Comparison of ENCODE assay signal across 1 cellular context in the genomic region with DNA sequence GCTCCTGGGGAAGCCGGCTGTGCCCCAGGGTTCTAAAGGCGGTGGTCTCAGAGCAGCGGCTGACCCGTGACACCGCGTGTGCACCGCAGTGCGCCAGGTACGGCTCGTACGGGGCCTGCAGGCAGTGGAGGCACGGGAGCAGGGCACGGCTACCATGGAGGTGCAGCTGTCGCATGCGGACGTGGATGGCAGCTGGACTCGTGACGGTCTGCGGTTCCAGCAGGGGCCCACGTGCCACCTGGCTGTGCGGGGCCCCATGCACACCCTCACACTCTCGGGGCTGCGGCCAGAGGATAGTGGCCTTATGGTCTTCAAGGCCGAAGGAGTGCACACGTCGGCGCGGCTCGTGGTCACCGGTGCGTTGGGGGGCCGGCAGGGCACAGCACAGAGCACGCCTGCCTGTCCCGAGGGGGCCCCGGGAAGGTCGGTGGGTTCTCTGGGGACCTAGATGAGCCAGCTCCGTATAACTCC.
A peak's percentile ranks its signal among the peaks of the same experiment; 100 is the strongest.
TF ChIP-seq lines count a peak whose summit lies in the region.

No MANE protein-coding gene starts in this region.

TF ChIP-seq in K562, 482 proteins besides CTCF, POLR2A, EP300 and RAD21 (continued from another document):
- TF ChIP-seq, protein P1, sequence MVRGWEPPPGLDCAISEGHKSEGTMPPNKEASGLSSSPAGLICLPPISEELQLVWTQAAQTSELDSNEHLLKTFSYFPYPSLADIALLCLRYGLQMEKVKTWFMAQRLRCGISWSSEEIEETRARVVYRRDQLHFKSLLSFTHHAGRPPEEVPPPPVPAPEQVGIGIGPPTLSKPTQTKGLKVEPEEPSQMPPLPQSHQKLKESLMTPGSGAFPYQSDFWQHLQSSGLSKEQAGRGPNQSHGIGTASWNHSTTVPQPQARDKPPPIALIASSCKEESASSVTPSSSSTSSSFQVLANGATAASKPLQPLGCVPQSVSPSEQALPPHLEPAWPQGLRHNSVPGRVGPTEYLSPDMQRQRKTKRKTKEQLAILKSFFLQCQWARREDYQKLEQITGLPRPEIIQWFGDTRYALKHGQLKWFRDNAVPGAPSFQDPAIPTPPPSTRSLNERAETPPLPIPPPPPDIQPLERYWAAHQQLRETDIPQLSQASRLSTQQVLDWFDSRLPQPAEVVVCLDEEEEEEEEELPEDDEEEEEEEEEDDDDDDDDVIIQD (CRISPR knock-in tag; IDR thresholded peaks at IDR 0.05): no peak
- TF ChIP-seq POLR2B (IDR thresholded peaks at IDR 0.05; ENCODE audit: low read depth, partially characterized antibody) (no peak), TAF1 (IDR thresholded peaks at IDR 0.05; ENCODE audit: control insufficient read depth, extremely low read depth, insufficient read depth, low read length, severe bottlenecking) (no peak), ZNF232 (CRISPR knock-in tag; IDR thresholded peaks at IDR 0.05) (peak; percentile 30; the same call in 1 of the 2 replicates), ZNF12 (CRISPR knock-in tag; IDR thresholded peaks at IDR 0.05) (no peak), BCL6 (CRISPR knock-in tag; IDR thresholded peaks at IDR 0.05) (no peak), BHLHE40 (IDR thresholded peaks at IDR 0.05; ENCODE audit: low read length) (peak; percentile 55; the same call in 1 of the 2 replicates), KDM2B (CRISPR knock-in tag; IDR thresholded peaks at IDR 0.05) (0 out of 2 replicates have a peak, but pooled peaks have one; percentile 39), SMAD2 (IDR thresholded peaks at IDR 0.05; ENCODE audit: low read depth, low read length) (no peak), CBX2 (IDR thresholded peaks at IDR 0.05; ENCODE audit: insufficient read depth, low read length, poor library complexity, severe bottlenecking) (no peak), GATAD2B (IDR thresholded peaks at IDR 0.05; ENCODE audit: borderline replicate concordance) (no peak), ZNF224 (CRISPR knock-in tag; IDR thresholded peaks at IDR 0.05) (no peak), DIDO1 (tag; IDR thresholded peaks at IDR 0.05; ENCODE audit: low read depth) (no peak), ZNF384 (IDR thresholded peaks at IDR 0.05; ENCODE audit: low read depth, low read length) (no peak), ZC3H11A (IDR thresholded peaks at IDR 0.05; ENCODE audit: low read depth, low read length) (no peak), ZKSCAN3 (CRISPR knock-in tag; IDR thresholded peaks at IDR 0.05) (no peak), RB1 (IDR thresholded peaks at IDR 0.05; ENCODE audit: low read depth) (no peak)
- TF ChIP-seq, protein P2, sequence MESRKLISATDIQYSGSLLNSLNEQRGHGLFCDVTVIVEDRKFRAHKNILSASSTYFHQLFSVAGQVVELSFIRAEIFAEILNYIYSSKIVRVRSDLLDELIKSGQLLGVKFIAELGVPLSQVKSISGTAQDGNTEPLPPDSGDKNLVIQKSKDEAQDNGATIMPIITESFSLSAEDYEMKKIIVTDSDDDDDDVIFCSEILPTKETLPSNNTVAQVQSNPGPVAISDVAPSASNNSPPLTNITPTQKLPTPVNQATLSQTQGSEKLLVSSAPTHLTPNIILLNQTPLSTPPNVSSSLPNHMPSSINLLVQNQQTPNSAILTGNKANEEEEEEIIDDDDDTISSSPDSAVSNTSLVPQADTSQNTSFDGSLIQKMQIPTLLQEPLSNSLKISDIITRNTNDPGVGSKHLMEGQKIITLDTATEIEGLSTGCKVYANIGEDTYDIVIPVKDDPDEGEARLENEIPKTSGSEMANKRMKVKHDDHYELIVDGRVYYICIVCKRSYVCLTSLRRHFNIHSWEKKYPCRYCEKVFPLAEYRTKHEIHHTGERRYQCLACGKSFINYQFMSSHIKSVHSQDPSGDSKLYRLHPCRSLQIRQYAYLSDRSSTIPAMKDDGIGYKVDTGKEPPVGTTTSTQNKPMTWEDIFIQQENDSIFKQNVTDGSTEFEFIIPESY (CRISPR knock-in tag; IDR thresholded peaks at IDR 0.05): peak; percentile 68; the same call in 1 of the 2 replicates
- TF ChIP-seq, protein P3, sequence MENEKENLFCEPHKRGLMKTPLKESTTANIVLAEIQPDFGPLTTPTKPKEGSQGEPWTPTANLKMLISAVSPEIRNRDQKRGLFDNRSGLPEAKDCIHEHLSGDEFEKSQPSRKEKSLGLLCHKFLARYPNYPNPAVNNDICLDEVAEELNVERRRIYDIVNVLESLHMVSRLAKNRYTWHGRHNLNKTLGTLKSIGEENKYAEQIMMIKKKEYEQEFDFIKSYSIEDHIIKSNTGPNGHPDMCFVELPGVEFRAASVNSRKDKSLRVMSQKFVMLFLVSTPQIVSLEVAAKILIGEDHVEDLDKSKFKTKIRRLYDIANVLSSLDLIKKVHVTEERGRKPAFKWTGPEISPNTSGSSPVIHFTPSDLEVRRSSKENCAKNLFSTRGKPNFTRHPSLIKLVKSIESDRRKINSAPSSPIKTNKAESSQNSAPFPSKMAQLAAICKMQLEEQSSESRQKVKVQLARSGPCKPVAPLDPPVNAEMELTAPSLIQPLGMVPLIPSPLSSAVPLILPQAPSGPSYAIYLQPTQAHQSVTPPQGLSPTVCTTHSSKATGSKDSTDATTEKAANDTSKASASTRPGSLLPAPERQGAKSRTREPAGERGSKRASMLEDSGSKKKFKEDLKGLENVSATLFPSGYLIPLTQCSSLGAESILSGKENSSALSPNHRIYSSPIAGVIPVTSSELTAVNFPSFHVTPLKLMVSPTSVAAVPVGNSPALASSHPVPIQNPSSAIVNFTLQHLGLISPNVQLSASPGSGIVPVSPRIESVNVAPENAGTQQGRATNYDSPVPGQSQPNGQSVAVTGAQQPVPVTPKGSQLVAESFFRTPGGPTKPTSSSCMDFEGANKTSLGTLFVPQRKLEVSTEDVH (IDR thresholded peaks at IDR 0.05; ENCODE audit: low read depth, partially characterized antibody): no peak
- TF ChIP-seq, protein P4, sequence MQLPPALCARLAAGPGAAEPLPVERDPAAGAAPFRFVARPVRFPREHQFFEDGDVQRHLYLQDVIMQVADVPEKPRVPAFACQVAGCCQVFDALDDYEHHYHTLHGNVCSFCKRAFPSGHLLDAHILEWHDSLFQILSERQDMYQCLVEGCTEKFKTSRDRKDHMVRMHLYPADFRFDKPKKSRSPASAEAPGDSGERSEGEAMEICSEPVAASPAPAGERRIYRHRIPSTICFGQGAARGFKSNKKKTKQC (CRISPR knock-in tag; IDR thresholded peaks at IDR 0.05): peak; percentile 70; the same call in 1 of the 2 replicates
- TF ChIP-seq, protein P5, sequence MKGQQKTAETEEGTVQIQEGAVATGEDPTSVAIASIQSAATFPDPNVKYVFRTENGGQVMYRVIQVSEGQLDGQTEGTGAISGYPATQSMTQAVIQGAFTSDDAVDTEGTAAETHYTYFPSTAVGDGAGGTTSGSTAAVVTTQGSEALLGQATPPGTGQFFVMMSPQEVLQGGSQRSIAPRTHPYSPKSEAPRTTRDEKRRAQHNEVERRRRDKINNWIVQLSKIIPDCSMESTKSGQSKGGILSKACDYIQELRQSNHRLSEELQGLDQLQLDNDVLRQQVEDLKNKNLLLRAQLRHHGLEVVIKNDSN (CRISPR knock-in tag; IDR thresholded peaks at IDR 0.05): peak; percentile 70
- TF ChIP-seq, protein P6, sequence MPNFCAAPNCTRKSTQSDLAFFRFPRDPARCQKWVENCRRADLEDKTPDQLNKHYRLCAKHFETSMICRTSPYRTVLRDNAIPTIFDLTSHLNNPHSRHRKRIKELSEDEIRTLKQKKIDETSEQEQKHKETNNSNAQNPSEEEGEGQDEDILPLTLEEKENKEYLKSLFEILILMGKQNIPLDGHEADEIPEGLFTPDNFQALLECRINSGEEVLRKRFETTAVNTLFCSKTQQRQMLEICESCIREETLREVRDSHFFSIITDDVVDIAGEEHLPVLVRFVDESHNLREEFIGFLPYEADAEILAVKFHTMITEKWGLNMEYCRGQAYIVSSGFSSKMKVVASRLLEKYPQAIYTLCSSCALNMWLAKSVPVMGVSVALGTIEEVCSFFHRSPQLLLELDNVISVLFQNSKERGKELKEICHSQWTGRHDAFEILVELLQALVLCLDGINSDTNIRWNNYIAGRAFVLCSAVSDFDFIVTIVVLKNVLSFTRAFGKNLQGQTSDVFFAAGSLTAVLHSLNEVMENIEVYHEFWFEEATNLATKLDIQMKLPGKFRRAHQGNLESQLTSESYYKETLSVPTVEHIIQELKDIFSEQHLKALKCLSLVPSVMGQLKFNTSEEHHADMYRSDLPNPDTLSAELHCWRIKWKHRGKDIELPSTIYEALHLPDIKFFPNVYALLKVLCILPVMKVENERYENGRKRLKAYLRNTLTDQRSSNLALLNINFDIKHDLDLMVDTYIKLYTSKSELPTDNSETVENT (CRISPR knock-in tag; IDR thresholded peaks at IDR 0.05): 0 out of 2 replicates have a peak, but pooled peaks have one; percentile 41
- TF ChIP-seq, protein P7, sequence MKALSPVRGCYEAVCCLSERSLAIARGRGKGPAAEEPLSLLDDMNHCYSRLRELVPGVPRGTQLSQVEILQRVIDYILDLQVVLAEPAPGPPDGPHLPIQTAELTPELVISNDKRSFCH (CRISPR knock-in tag; IDR thresholded peaks at IDR 0.05): no peak
- TF ChIP-seq, protein P7 (tag; IDR thresholded peaks at IDR 0.05): 0 out of 2 replicates have a peak, but pooled peaks have one; percentile 17
- TF ChIP-seq, protein P8, sequence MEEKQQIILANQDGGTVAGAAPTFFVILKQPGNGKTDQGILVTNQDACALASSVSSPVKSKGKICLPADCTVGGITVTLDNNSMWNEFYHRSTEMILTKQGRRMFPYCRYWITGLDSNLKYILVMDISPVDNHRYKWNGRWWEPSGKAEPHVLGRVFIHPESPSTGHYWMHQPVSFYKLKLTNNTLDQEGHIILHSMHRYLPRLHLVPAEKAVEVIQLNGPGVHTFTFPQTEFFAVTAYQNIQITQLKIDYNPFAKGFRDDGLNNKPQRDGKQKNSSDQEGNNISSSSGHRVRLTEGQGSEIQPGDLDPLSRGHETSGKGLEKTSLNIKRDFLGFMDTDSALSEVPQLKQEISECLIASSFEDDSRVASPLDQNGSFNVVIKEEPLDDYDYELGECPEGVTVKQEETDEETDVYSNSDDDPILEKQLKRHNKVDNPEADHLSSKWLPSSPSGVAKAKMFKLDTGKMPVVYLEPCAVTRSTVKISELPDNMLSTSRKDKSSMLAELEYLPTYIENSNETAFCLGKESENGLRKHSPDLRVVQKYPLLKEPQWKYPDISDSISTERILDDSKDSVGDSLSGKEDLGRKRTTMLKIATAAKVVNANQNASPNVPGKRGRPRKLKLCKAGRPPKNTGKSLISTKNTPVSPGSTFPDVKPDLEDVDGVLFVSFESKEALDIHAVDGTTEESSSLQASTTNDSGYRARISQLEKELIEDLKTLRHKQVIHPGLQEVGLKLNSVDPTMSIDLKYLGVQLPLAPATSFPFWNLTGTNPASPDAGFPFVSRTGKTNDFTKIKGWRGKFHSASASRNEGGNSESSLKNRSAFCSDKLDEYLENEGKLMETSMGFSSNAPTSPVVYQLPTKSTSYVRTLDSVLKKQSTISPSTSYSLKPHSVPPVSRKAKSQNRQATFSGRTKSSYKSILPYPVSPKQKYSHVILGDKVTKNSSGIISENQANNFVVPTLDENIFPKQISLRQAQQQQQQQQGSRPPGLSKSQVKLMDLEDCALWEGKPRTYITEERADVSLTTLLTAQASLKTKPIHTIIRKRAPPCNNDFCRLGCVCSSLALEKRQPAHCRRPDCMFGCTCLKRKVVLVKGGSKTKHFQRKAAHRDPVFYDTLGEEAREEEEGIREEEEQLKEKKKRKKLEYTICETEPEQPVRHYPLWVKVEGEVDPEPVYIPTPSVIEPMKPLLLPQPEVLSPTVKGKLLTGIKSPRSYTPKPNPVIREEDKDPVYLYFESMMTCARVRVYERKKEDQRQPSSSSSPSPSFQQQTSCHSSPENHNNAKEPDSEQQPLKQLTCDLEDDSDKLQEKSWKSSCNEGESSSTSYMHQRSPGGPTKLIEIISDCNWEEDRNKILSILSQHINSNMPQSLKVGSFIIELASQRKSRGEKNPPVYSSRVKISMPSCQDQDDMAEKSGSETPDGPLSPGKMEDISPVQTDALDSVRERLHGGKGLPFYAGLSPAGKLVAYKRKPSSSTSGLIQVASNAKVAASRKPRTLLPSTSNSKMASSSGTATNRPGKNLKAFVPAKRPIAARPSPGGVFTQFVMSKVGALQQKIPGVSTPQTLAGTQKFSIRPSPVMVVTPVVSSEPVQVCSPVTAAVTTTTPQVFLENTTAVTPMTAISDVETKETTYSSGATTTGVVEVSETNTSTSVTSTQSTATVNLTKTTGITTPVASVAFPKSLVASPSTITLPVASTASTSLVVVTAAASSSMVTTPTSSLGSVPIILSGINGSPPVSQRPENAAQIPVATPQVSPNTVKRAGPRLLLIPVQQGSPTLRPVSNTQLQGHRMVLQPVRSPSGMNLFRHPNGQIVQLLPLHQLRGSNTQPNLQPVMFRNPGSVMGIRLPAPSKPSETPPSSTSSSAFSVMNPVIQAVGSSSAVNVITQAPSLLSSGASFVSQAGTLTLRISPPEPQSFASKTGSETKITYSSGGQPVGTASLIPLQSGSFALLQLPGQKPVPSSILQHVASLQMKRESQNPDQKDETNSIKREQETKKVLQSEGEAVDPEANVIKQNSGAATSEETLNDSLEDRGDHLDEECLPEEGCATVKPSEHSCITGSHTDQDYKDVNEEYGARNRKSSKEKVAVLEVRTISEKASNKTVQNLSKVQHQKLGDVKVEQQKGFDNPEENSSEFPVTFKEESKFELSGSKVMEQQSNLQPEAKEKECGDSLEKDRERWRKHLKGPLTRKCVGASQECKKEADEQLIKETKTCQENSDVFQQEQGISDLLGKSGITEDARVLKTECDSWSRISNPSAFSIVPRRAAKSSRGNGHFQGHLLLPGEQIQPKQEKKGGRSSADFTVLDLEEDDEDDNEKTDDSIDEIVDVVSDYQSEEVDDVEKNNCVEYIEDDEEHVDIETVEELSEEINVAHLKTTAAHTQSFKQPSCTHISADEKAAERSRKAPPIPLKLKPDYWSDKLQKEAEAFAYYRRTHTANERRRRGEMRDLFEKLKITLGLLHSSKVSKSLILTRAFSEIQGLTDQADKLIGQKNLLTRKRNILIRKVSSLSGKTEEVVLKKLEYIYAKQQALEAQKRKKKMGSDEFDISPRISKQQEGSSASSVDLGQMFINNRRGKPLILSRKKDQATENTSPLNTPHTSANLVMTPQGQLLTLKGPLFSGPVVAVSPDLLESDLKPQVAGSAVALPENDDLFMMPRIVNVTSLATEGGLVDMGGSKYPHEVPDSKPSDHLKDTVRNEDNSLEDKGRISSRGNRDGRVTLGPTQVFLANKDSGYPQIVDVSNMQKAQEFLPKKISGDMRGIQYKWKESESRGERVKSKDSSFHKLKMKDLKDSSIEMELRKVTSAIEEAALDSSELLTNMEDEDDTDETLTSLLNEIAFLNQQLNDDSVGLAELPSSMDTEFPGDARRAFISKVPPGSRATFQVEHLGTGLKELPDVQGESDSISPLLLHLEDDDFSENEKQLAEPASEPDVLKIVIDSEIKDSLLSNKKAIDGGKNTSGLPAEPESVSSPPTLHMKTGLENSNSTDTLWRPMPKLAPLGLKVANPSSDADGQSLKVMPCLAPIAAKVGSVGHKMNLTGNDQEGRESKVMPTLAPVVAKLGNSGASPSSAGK (IDR thresholded peaks at IDR 0.05): peak; percentile 66
- TF ChIP-seq, protein P9, sequence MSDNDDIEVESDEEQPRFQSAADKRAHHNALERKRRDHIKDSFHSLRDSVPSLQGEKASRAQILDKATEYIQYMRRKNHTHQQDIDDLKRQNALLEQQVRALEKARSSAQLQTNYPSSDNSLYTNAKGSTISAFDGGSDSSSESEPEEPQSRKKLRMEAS (CRISPR knock-in tag; IDR thresholded peaks at IDR 0.05): peak; percentile 93
